19 cellular contexts compared by ENCODE assay signal in genomic region chr7:131591674-131592328, GRCh38.
"Had no signal": no experiment of that assay in that cellular context is flagged by ENCODE, and none has a peak within 500 bp of the region (broad histone marks: within the 10 kb centered on the region; RNA-seq: fewer than 3 reads in every experiment).

No MANE protein-coding gene starts in this region.

- DNase-seq: activated CD4-positive, alpha-beta memory T cell treated with anti-CD3 and anti-CD28 coated beads for 36 hours; activated CD4-positive, alpha-beta T cell treated with anti-CD3 and anti-CD28 coated beads for 36 hours; activated CD8-positive, alpha-beta memory T cell treated with anti-CD3 and anti-CD28 coated beads, Interleukin-2, amount 10 ng/mL, durations not matched to agents 7 days and 5 days; activated naive CD4-positive, alpha-beta T cell treated with anti-CD3 and anti-CD28 coated beads, Interleukin-2, amount 50 U/mL, for 16 hours; activated T-cell treated with anti-CD3 and anti-CD28 coated beads, Interleukin-2, amount 50 U/mL, for 1 hour; gastrocnemius medialis; left ventricle myocardium superior; natural killer cell; stimulated activated CD4-positive, alpha-beta T cell treated with anti-CD3 and anti-CD28 coated beads, Interleukin-15, amount 100 ng/mL, for 24 hours; stimulated activated CD4-positive, alpha-beta T cell treated with anti-CD3 and anti-CD28 coated beads, Interleukin-4, amount 100 ng/mL, for 1 hour; stimulated activated naive CD4-positive, alpha-beta T cell treated with Interleukin-2 at 50 U/mL for 16 hours; upper lobe of right lung; WERI-Rb-1 had no signal

- H3K27ac ChIP-seq: cardiac muscle cell, gastrocnemius medialis, right atrium auricular region, upper lobe of right lung, WERI-Rb-1 had no signal

- H3K36me3 Mint-ChIP-seq: activated CD4-positive, alpha-beta memory T cell treated with anti-CD3 and anti-CD28 coated beads for 36 hours; activated CD8-positive, alpha-beta memory T cell treated with anti-CD3 and anti-CD28 coated beads, Interleukin-2, amount 10 ng/mL, durations not matched to agents 7 days and 5 days; memory B cell; natural killer cell had no signal

- FAIRE-seq: astrocyte, keratinocyte had no signal

- H3K9me3 Mint-ChIP-seq: activated CD4-positive, alpha-beta memory T cell treated with anti-CD3 and anti-CD28 coated beads for 36 hours; memory B cell; natural killer cell had no signal

- H3K36me3 ChIP-seq: cardiac muscle cell, gastrocnemius medialis, right atrium auricular region, upper lobe of right lung, WERI-Rb-1 had no signal

- H3K4me1 ChIP-seq: gastrocnemius medialis, upper lobe of right lung had no signal

- H3K4me3 ChIP-seq: cardiac muscle cell, gastrocnemius medialis, right atrium auricular region, upper lobe of right lung had no signal

- H3K4me1 Mint-ChIP-seq: activated CD4-positive, alpha-beta T cell treated with anti-CD3 and anti-CD28 coated beads for 36 hours; activated CD8-positive, alpha-beta memory T cell treated with anti-CD3 and anti-CD28 coated beads, Interleukin-2, amount 10 ng/mL, durations not matched to agents 7 days and 5 days; memory B cell; natural killer cell had no signal

- H3K27me3 ChIP-seq: cardiac muscle cell, gastrocnemius medialis, right atrium auricular region, upper lobe of right lung had no signal

- H3K9me3 ChIP-seq: gastrocnemius medialis, right atrium auricular region, upper lobe of right lung had no signal

- ATAC-seq: activated CD4-positive, alpha-beta T cell treated with anti-CD3 and anti-CD28 coated beads for 36 hours; activated CD8-positive, alpha-beta memory T cell treated with anti-CD3 and anti-CD28 coated beads, Interleukin-2, amount 10 ng/mL, durations not matched to agents 7 days and 5 days; gastrocnemius medialis; left ventricle myocardium superior; natural killer cell; upper lobe of right lung had no signal

- H3K4me3 Mint-ChIP-seq: activated CD4-positive, alpha-beta memory T cell treated with anti-CD3 and anti-CD28 coated beads for 36 hours; activated CD4-positive, alpha-beta T cell treated with anti-CD3 and anti-CD28 coated beads for 36 hours; activated CD8-positive, alpha-beta memory T cell treated with anti-CD3 and anti-CD28 coated beads, Interleukin-2, amount 10 ng/mL, durations not matched to agents 7 days and 5 days; memory B cell; natural killer cell had no signal

- H3K27ac Mint-ChIP-seq: activated CD4-positive, alpha-beta memory T cell treated with anti-CD3 and anti-CD28 coated beads for 36 hours; activated CD4-positive, alpha-beta T cell treated with anti-CD3 and anti-CD28 coated beads for 36 hours; activated CD8-positive, alpha-beta memory T cell treated with anti-CD3 and anti-CD28 coated beads, Interleukin-2, amount 10 ng/mL, durations not matched to agents 7 days and 5 days; memory B cell; natural killer cell; progenitor cell of endocrine pancreas had no signal

- H3K27me3 Mint-ChIP-seq: activated CD4-positive, alpha-beta T cell treated with anti-CD3 and anti-CD28 coated beads for 36 hours; progenitor cell of endocrine pancreas had no signal
